Comparison of ENCODE assay signal across 8 cellular contexts in genomic region chr20:35883778-35884540, GRCh38.
DNase-seq lines count a peak whose midpoint lies in the region; ATAC-seq and TF ChIP-seq lines count a peak whose summit lies in the region.

No MANE protein-coding gene starts in this region.

- peaks cover 3% of the 10 kb centered on the region for H3K79me1 ChIP-seq in neuronal stem cell (ENCODE audit: low read depth, low read length)

- TF ChIP-seq POLR2A in stomach (IDR thresholded peaks at IDR 0.05): no peak

- H3K18ac ChIP-seq in neuronal stem cell (ENCODE audit: low read length): no peak overlapping the region

- peak; percentile 69 for TF ChIP-seq EP300 in stomach (IDR thresholded peaks at IDR 0.05)

- no peaks in the 10 kb centered on the region for H3K27me3 Mint-ChIP-seq in activated T-helper 2 cell treated with anti-CD3 and anti-CD28 coated beads, Interferon-gamma antibody, Interleukin-2, Interleukin-4, amounts not matched to agents 10 μg/mL and 5 μg/mL and 100 μg/mL, durations not matched to agents 14 hours and 24 hours and 36 hours (ENCODE audit: low read depth)

- H2BK120ac ChIP-seq in neuronal stem cell (ENCODE audit: low read depth, low read length): no peak overlapping the region

- no peak overlapping the region for H2AK5ac ChIP-seq in neuronal stem cell (ENCODE audit: low read depth, low read length)

- H3K9ac ChIP-seq in neuronal stem cell (ENCODE audit: low read depth, low read length, poor library complexity): no peak overlapping the region

- H3K4me1 ChIP-seq in neuronal stem cell (ENCODE audit: control insufficient read depth in 2 of 2, insufficient read depth in 1 of 2, low read depth in 1 of 2, low read length in 2 of 2) (no peaks in the 10 kb centered on the region), stomach (peaks cover 0 to 22% (median 5%) of the 10 kb centered on the region in 4 donors)

- H3K4me3 ChIP-seq in fibroblast of the aortic adventitia (ENCODE audit: low read depth, low read length) (peak overlapping the region; percentile 47), neuronal stem cell (ENCODE audit: low read length in 2 of 2) (no peak overlapping the region), stomach (no peak overlapping the region)

- TF ChIP-seq CTCF in fibroblast of the aortic adventitia (IDR thresholded peaks at IDR 0.05; ENCODE audit: insufficient read depth, low read length) (peak; percentile 64), stomach (IDR thresholded peaks at IDR 0.05) (peak in 5 of 7 experiments; percentile 62 to 73 (median 64))

- no peak for ATAC-seq in HG02763 (IDR thresholded peaks at IDR 0.05; ENCODE audit: unreplicated experiment)

- H3K27ac ChIP-seq in neuronal stem cell (replicated peaks; ENCODE audit: low read length) (no peak overlapping the region), stomach (peak overlapping the region; percentile 21 to 86 (median 85))

- H2BK5ac ChIP-seq in neuronal stem cell (ENCODE audit: low read length): no peak overlapping the region

- H3K4ac ChIP-seq in neuronal stem cell (ENCODE audit: low read length): no peak overlapping the region

- no peaks in the 10 kb centered on the region for H3K9me3 ChIP-seq in neuronal stem cell (replicated peaks in 1 of 2; ENCODE audit: control insufficient read depth in 2 of 2, insufficient read depth in 1 of 2, low read depth in 1 of 2, low read length in 2 of 2)
- no peaks in the 10 kb centered on the region for H3K9me3 ChIP-seq in stomach

- no peaks in the 10 kb centered on the region for H3K27me3 ChIP-seq in neuronal stem cell (ENCODE audit: control insufficient read depth in 3 of 3, insufficient read depth in 3 of 3, low read depth in 1 of 3, low read length in 3 of 3)
- H3K27me3 ChIP-seq in stomach: no peaks in the 10 kb centered on the region

- H2BK12ac ChIP-seq in neuronal stem cell (ENCODE audit: low read length): no peak overlapping the region

- no peak overlapping the region for H3K4me3 Mint-ChIP-seq in activated T-helper 2 cell treated with anti-CD3 and anti-CD28 coated beads, Interferon-gamma antibody, Interleukin-2, Interleukin-4, amounts not matched to agents 10 μg/mL and 5 μg/mL and 100 μg/mL, durations not matched to agents 14 hours and 24 hours and 36 hours (ENCODE audit: low read depth)

- DNase-seq in CMK (ENCODE audit: low read depth) (peak; percentile 24), HT-29 (ENCODE audit: low spot score) (peak; percentile 94), RPMI7951 (ENCODE audit: low read depth) (peak; percentile 99), fibroblast of the aortic adventitia (ENCODE audit: low read depth) (peak; percentile 100), neuronal stem cell (ENCODE audit: low spot score) (peak; percentile 35), stomach (peak; percentile 69)
- DNase-seq in activated T-helper 2 cell treated with anti-CD3 and anti-CD28 coated beads, Interferon-gamma antibody, Interleukin-2, Interleukin-4, amounts not matched to agents 10 μg/mL and 5 μg/mL and 100 μg/mL, durations not matched to agents 14 hours and 24 hours and 36 hours (ENCODE audit: low spot score): peak; percentile 34

- H4K91ac ChIP-seq in neuronal stem cell (ENCODE audit: low read depth, low read length, poor library complexity): no peak overlapping the region

- no CpG with 5 or more reads among the region's 10 CpGs for WGBS in neuronal stem cell (ENCODE audit: extremely low coverage in 2 of 2, insufficient read length in 2 of 2, insufficient replicate concordance in 1 of 2), 2 donors
- 38 to 56% (median 49%) methylated on average over 10 of the region's 10 CpGs for WGBS in stomach, 5 donors

- no peak overlapping the region for H3K27ac Mint-ChIP-seq in activated T-helper 2 cell treated with anti-CD3 and anti-CD28 coated beads, Interferon-gamma antibody, Interleukin-2, Interleukin-4, amounts not matched to agents 10 μg/mL and 5 μg/mL and 100 μg/mL, durations not matched to agents 14 hours and 24 hours and 36 hours

- no peak overlapping the region for H2AFZ ChIP-seq in neuronal stem cell (ENCODE audit: low read length)

- H3K14ac ChIP-seq in neuronal stem cell (ENCODE audit: low read length): no peak overlapping the region

- no peak overlapping the region for H3K23ac ChIP-seq in neuronal stem cell (ENCODE audit: low read depth, low read length, poor library complexity)

- intact Hi-C loops in activated T-helper 2 cell treated with anti-CD3 and anti-CD28 coated beads, Interferon-gamma antibody, Interleukin-2, Interleukin-4, amounts not matched to agents 10 μg/mL and 5 μg/mL and 100 μg/mL, durations not matched to agents 14 hours and 24 hours and 36 hours (cut with micrococcal nuclease): loop anchor here (5.0 to 10.0 kb wide), 2 partner anchors 142 to 269 kb away; partner anchors contain the start of genes RBM39 and SPAG4
- intact Hi-C loops in stomach (cut with DNase I; ENCODE audit: low total_unique reads): loop anchor here (10.0 kb wide), 1 partner anchor 149 kb away; no protein-coding TSS in a partner anchor

- peaks cover 5% of the 10 kb centered on the region for H3K36me3 Mint-ChIP-seq in activated T-helper 2 cell treated with anti-CD3 and anti-CD28 coated beads, Interferon-gamma antibody, Interleukin-2, Interleukin-4, amounts not matched to agents 10 μg/mL and 5 μg/mL and 100 μg/mL, durations not matched to agents 14 hours and 24 hours and 36 hours (ENCODE audit: low read depth)

- no peak overlapping the region for H4K8ac ChIP-seq in neuronal stem cell (ENCODE audit: low read depth, low read length)

- peaks cover 8% of the 10 kb centered on the region for H3K4me1 Mint-ChIP-seq in activated T-helper 2 cell treated with anti-CD3 and anti-CD28 coated beads, Interferon-gamma antibody, Interleukin-2, Interleukin-4, amounts not matched to agents 10 μg/mL and 5 μg/mL and 100 μg/mL, durations not matched to agents 14 hours and 24 hours and 36 hours (ENCODE audit: low read depth)

- no peak overlapping the region for H2BK15ac ChIP-seq in neuronal stem cell (ENCODE audit: low read length)

- H3K36me3 ChIP-seq in neuronal stem cell (replicated peaks in 1 of 2; ENCODE audit: control insufficient read depth in 2 of 2, insufficient read depth in 2 of 2, low read length in 2 of 2) (peaks cover 5 to 24% of the 10 kb centered on the region in 2 donors), stomach (peaks cover 0 to 22% (median 5%) of the 10 kb centered on the region in 4 donors)

- H3K4me2 ChIP-seq in neuronal stem cell (ENCODE audit: insufficient read depth, low read length, poor library complexity, severe bottlenecking): no peak overlapping the region

- H3K9me3 Mint-ChIP-seq in activated T-helper 2 cell treated with anti-CD3 and anti-CD28 coated beads, Interferon-gamma antibody, Interleukin-2, Interleukin-4, amounts not matched to agents 10 μg/mL and 5 μg/mL and 100 μg/mL, durations not matched to agents 14 hours and 24 hours and 36 hours: no peaks in the 10 kb centered on the region

Comparison
In these comparisons a context has a peak if more than half of its experiments do, and no peak if none do; other contexts are left out.
1. DNase-seq: peak in every context shown above with its lines; median percentile 100 in fibroblast of the aortic adventitia; 99 in RPMI7951; 94 in HT-29; 69 in stomach; 35 in neuronal stem cell; 34 in activated T-helper 2 cell treated with anti-CD3 and anti-CD28 coated beads, Interferon-gamma antibody, Interleukin-2, Interleukin-4, amounts not matched to agents 10 μg/mL and 5 μg/mL and 100 μg/mL, durations not matched to agents 14 hours and 24 hours and 36 hours; 24 in CMK.